13 cellular contexts compared by ENCODE assay signal in the genomic region with DNA sequence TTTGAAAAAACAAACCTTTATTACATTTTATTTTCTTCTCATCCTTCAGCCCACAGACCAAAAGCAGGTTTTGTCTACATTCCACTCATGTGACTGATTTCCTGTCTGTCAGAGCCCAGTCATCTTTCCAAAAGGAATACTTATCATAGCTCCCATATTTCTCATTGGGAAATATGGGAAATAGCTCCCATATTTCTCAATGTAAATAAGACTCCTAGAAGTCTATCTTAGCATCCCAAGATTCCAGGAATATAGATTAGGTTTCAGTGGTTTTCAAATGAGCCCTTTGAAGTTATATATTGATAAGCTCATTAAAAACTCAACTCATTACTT. TPM values are rescaled to one million over a fixed set of nuclear protein-coding genes. Genes with fewer than 3 reads are reported as not detected.
DNase-seq lines count a peak whose midpoint lies in the region; ATAC-seq and TF ChIP-seq lines count a peak whose summit lies in the region.
"Had no signal": no experiment of that assay in that cellular context is flagged by ENCODE, and none has a peak within 500 bp of the region (broad histone marks: within the 10 kb centered on the region; RNA-seq: fewer than 3 reads in every experiment).

No MANE protein-coding gene starts in this region.

- peaks cover 14% of the 10 kb centered on the region for H3K4me1 ChIP-seq in IMR-90 (ENCODE audit: control insufficient read depth, insufficient read depth, low read length)
- no peaks in the 10 kb centered on the region for H3K4me1 ChIP-seq in endodermal cell (ENCODE audit: control insufficient read depth, insufficient read depth, low read length)

- H3K27ac Mint-ChIP-seq in endodermal cell = no peak overlapping the region
- H3K27ac Mint-ChIP-seq: activated CD8-positive, alpha-beta T cell treated with anti-CD3 and anti-CD28 coated beads for 36 hours; type B pancreatic cell had no signal

- TF ChIP-seq POLR2A in IMR-90 (IDR thresholded peaks at IDR 0.05; ENCODE audit: low read depth, low read length) = no peak

- peaks cover 6% of the 10 kb centered on the region for H3K9me1 ChIP-seq in IMR-90 (ENCODE audit: insufficient read depth, low read length)

- no TSS peak for BruUV-seq in IMR-90 (replicated peaks; lab: Mats Ljungman, UMichigan)

- H3K9me3 ChIP-seq in AG04450 (ENCODE audit: control insufficient read depth, insufficient read depth, low read length) (no peaks in the 10 kb centered on the region), IMR-90 (ENCODE audit: control insufficient read depth, insufficient read depth, low read length) (no peaks in the 10 kb centered on the region), endodermal cell (ENCODE audit: control insufficient read depth, low read length) (no peaks in the 10 kb centered on the region)

- no peak for TF ChIP-seq RAD21 in IMR-90 (IDR thresholded peaks at IDR 0.05; ENCODE audit: low read length)

- no peak overlapping the region for H3K4me3 Mint-ChIP-seq in endodermal cell
- H3K4me3 Mint-ChIP-seq: activated CD8-positive, alpha-beta T cell treated with anti-CD3 and anti-CD28 coated beads for 36 hours; type B pancreatic cell had no signal

- POLR2A ChIA-PET in AG04450 (lab: Yijun Ruan, JAX) = interaction anchor here (0.8 to 2.9 kb wide), 8 partner anchors 9 to 467 kb away, joined by 3 to 20 read pairs (median 6); partner anchors contain the start of genes NRDC and TXNDC12
- POLR2A ChIA-PET in IMR-90 (lab: Charles Lee; ENCODE audit: unreplicated experiment) = interaction anchor here (1.1 kb wide), 1 partner anchor 92 kb away, joined by 3 read pairs; no protein-coding TSS in a partner anchor

- no peak overlapping the region for H2AK5ac ChIP-seq in IMR-90 (ENCODE audit: low read depth, low read length)

- intact Hi-C loops in IMR-90 (cut with micrococcal nuclease) = loop anchor here (1.0 to 5.0 kb wide), 4 partner anchors 29 to 385 kb away; partner anchors contain the start of gene BTF3L4

- H3K56ac ChIP-seq in IMR-90 (ENCODE audit: extremely low read depth, insufficient read depth, low read length) = peak overlapping the region; percentile 95; the same call in 1 of the 2 replicates

- peak overlapping the region; percentile 46; the same call in 1 of the 2 replicates for H3K4me2 ChIP-seq in IMR-90 (ENCODE audit: low read depth, low read length)

- no peak overlapping the region for H3K9ac ChIP-seq in IMR-90 (ENCODE audit: low read depth, low read length)
- no peak overlapping the region for H3K9ac ChIP-seq in endodermal cell (ENCODE audit: extremely low read depth, low read length, poor library complexity, severe bottlenecking)

- H3K79me1 ChIP-seq in IMR-90 (ENCODE audit: low read depth in 1 of 2, low read length in 2 of 2) = peaks cover 0 to 7% of the 10 kb centered on the region in 2 experiments; a peak in 1 of 4 replicates

- peak overlapping the region; percentile 84; the same call in 1 of the 2 replicates for H3K4ac ChIP-seq in IMR-90 (ENCODE audit: low read depth, low read length)

- peaks cover 3% of the 10 kb centered on the region for H3K4me1 Mint-ChIP-seq in endodermal cell

- no peaks in the 10 kb centered on the region for H3K36me3 Mint-ChIP-seq in endodermal cell (ENCODE audit: low read depth)
- H3K36me3 Mint-ChIP-seq: type B pancreatic cell had no signal

- H2BK20ac ChIP-seq in IMR-90 (ENCODE audit: low read depth, low read length) = no peak overlapping the region

- no peak for ATAC-seq in IMR-90 (ENCODE audit: low read depth)
- no peak for ATAC-seq in GM18519 (IDR thresholded peaks at IDR 0.05; ENCODE audit: low FRiP score, unreplicated experiment)
- ATAC-seq: activated CD8-positive, alpha-beta T cell treated with anti-CD3 and anti-CD28 coated beads for 36 hours had no signal

- no peak overlapping the region for H4K91ac ChIP-seq in IMR-90 (ENCODE audit: insufficient read depth, low read depth, low read length)

- H2AFZ ChIP-seq in IMR-90 (replicated peaks; ENCODE audit: low read length, poor library complexity) = no peak overlapping the region

- H3K27me3 Mint-ChIP-seq in endodermal cell (ENCODE audit: insufficient read depth) = peaks cover 8% of the 10 kb centered on the region

- H3K4me3 ChIP-seq in AG04450 (ENCODE audit: low read depth, low read length) (no peak overlapping the region), IMR-90 (ENCODE audit: insufficient read depth, low read depth, low read length) (no peak overlapping the region), astrocyte of the cerebellum (ENCODE audit: low read depth, low read length) (no peak overlapping the region), endodermal cell (ENCODE audit: low read length) (no peak overlapping the region)

- H3K14ac ChIP-seq in IMR-90 (replicated peaks; ENCODE audit: low read depth, low read length) = no peak overlapping the region

- H4K5ac ChIP-seq in IMR-90 (ENCODE audit: low read depth, low read length) = no peak overlapping the region

- dilution Hi-C loops in IMR-90 (cut with HindIII; ENCODE audit: low sequenced_read_pairs, unreplicated experiment) = no loop called here

- H3K18ac ChIP-seq in IMR-90 (ENCODE audit: low read depth, low read length) = peak overlapping the region; percentile 86; the same call in 1 of the 2 replicates

- no peaks in the 10 kb centered on the region for H3K36me3 ChIP-seq in IMR-90 (ENCODE audit: control insufficient read depth, insufficient read depth, low read length)
- no peaks in the 10 kb centered on the region for H3K36me3 ChIP-seq in endodermal cell (ENCODE audit: control insufficient read depth, insufficient read depth, low read length)

- H4K8ac ChIP-seq in IMR-90 (ENCODE audit: low read depth in 2 of 2, low read length in 2 of 2) = peak overlapping the region; percentile 77 to 91; a peak in 2 of 4 replicates

- peak; percentile 85 for DNase-seq in AG04450 (ENCODE audit: low read depth, low spot score)
- peak; percentile 97 for DNase-seq in IMR-90
- peak; percentile 40 for DNase-seq in astrocyte of the cerebellum (ENCODE audit: low read depth)
- peak; percentile 90 for DNase-seq in iris pigment epithelial cell (ENCODE audit: low read depth)
- no peak for DNase-seq in NCI-H1105 (lab: John Stamatoyannopoulos, UW)
- DNase-seq in endodermal cell = no peak
- no peak for DNase-seq in GF-D8 (lab: John Stamatoyannopoulos, UW)
- DNase-seq: activated CD8-positive, alpha-beta T cell treated with anti-CD3 and anti-CD28 coated beads for 36 hours; activated naive CD4-positive, alpha-beta T cell treated with Interleukin-2 at 50 U/mL for 16 hours; C1 segment of cervical spinal cord; NCI-H1694 treated with DMSO at 0.1 percent for 48 hours had no signal

- H2BK5ac ChIP-seq in IMR-90 (ENCODE audit: low read depth, low read length, poor library complexity, severe bottlenecking) = peak overlapping the region; percentile 100

- no peak overlapping the region for H2AK9ac ChIP-seq in IMR-90 (replicated peaks; ENCODE audit: low read depth, low read length, poor library complexity)

- H4K20me1 ChIP-seq in IMR-90 (ENCODE audit: insufficient read depth, low read length) = no peaks in the 10 kb centered on the region

- TF ChIP-seq CTCF in AG04450 (IDR thresholded peaks at IDR 0.05; ENCODE audit: low read depth, low read length) (no peak), IMR-90 (conservative IDR thresholded peaks at IDR 0.05; ENCODE audit: low read depth, low read length) (no peak), astrocyte of the cerebellum (IDR thresholded peaks at IDR 0.05; ENCODE audit: low read depth, low read length, missing control alignments) (no peak), endodermal cell (conservative IDR thresholded peaks at IDR 0.05) (no peak)

- H2BK120ac ChIP-seq in IMR-90 (ENCODE audit: low read depth, low read length) = peak overlapping the region; percentile 100

- peaks cover 18% of the 10 kb centered on the region for H3K9me3 Mint-ChIP-seq in endodermal cell
- H3K9me3 Mint-ChIP-seq: activated CD8-positive, alpha-beta T cell treated with anti-CD3 and anti-CD28 coated beads for 36 hours; type B pancreatic cell had no signal

- CTCF ChIA-PET in AG04450 (lab: Charles Lee) = interaction anchor here (1.0 to 3.1 kb wide), 22 partner anchors 9 to 788 kb away, joined by 3 to 33 read pairs (median 6); partner anchors contain the start of gene NRDC
- CTCF ChIA-PET in IMR-90 (lab: Yijun Ruan, JAX) = interaction anchor here (0.8 to 2.7 kb wide), 8 partner anchors 8 to 653 kb away, joined by 3 to 21 read pairs (median 4); no protein-coding TSS in a partner anchor

- H3K27ac ChIP-seq in AG04450 (ENCODE audit: low read depth, low read length) (peak overlapping the region; percentile 96), IMR-90 (ENCODE audit: insufficient read depth, low read length) (peak overlapping the region; percentile 96), endodermal cell (ENCODE audit: low read depth, low read length) (no peak overlapping the region)

- H3K23ac ChIP-seq in IMR-90 (ENCODE audit: low read depth, low read length) = peak overlapping the region; percentile 75; the same call in 1 of the 2 replicates

- no peak overlapping the region for H2BK15ac ChIP-seq in IMR-90 (ENCODE audit: low read depth, low read length)

- H3K27me3 ChIP-seq in AG04450 (ENCODE audit: control insufficient read depth, insufficient read depth, low read length) (no peaks in the 10 kb centered on the region), IMR-90 (ENCODE audit: control insufficient read depth, insufficient read depth, low read length) (no peaks in the 10 kb centered on the region), endodermal cell (ENCODE audit: control insufficient read depth, insufficient read depth, low read length, poor library complexity, severe bottlenecking) (no peaks in the 10 kb centered on the region)

- in situ Hi-C loops in IMR-90 (cut with MboI; ENCODE audit: low sequenced_read_pairs) = loop anchor here (5.0 to 25.0 kb wide), 2 partner anchors 100 to 390 kb away; no protein-coding TSS in a partner anchor
- in situ Hi-C loops in astrocyte of the cerebellum (cut with HindIII; ENCODE audit: low sequenced_read_pairs) = no loop called here

TF ChIP-seq in IMR-90, 13 proteins besides CTCF, POLR2A, EP300 and RAD21:
- TF ChIP-seq FOS (IDR thresholded peaks at IDR 0.05; ENCODE audit: low read depth, low read length) (peak; percentile 74), MXI1 (IDR thresholded peaks at IDR 0.05; ENCODE audit: borderline replicate concordance, low read depth, low read length) (no peak), BHLHE40 (IDR thresholded peaks at IDR 0.05; ENCODE audit: low read depth, low read length) (peak; percentile 67), MAZ (IDR thresholded peaks at IDR 0.05; ENCODE audit: borderline replicate concordance, low read depth, low read length) (no peak), CEBPB (IDR thresholded peaks at IDR 0.05; ENCODE audit: low read depth, low read length) (peak; percentile 80)

RNA-seq across cellular contexts. Expression of gene NRDC, which starts 19.1 kb away (rescaled TPM):
- polyA plus RNA-seq in AG04450 (2011; rRNA removed) (172 and 177 TPM in 2 replicates), IMR-90 (2012; rRNA removed) (72.3 and 84.7 TPM in 2 replicates)
- polyA minus RNA-seq in AG04450 (2011; rRNA and poly(A)+ RNA removed) = 134 and 169 TPM in 2 replicates
- total RNA-seq in IMR-90 (2012; rRNA removed) (75.8 and 78.0 TPM in 2 replicates), endodermal cell (100 to 1,000 TPM; 160 to 202 TPM)
- polyA plus RNA-seq in IMR-90 (2012; cell fraction: cytosol; rRNA removed) = 38.5 and 39.4 TPM in 2 replicates
- polyA plus RNA-seq in IMR-90 (2012; cell fraction: nucleus; rRNA removed; ENCODE audit: low replicate concordance) = 86.8 and 152 TPM in 2 replicates
- polyA plus RNA-seq in endodermal cell (2013, experiment 1 of 2) = 136 TPM
- 131 TPM for polyA plus RNA-seq in endodermal cell (2013, experiment 2 of 2)

Comparison
In these comparisons a context has a peak if more than half of its experiments do, and no peak if none do; other contexts are left out.
1. DNase-seq: peak in AG04450 (single experiment), IMR-90 (single experiment), astrocyte of the cerebellum (single experiment) and iris pigment epithelial cell (single experiment); none in NCI-H1105 (single experiment), endodermal cell (single experiment) and GF-D8 (single experiment).